In genomic region chr18:74778191-74778847, GRCh38 we compare ENCODE assay signal across 20 cellular contexts.
DNase-seq lines count a peak whose midpoint lies in the region; ATAC-seq and TF ChIP-seq lines count a peak whose summit lies in the region.
"Had no signal": no experiment of that assay in that cellular context is flagged by ENCODE, and none has a peak within 500 bp of the region (broad histone marks: within the 10 kb centered on the region; RNA-seq: fewer than 3 reads in every experiment).

No MANE protein-coding gene starts in this region.

- H3K27ac ChIP-seq in GM23248: peak overlapping the region; percentile 34; the same call in 1 of the 2 replicates
- no peak overlapping the region for H3K27ac ChIP-seq in RWPE2 (ENCODE audit: poor library complexity, severe bottlenecking)
- H3K27ac ChIP-seq in lower lobe of right lung: no peak overlapping the region
- no peak overlapping the region for H3K27ac ChIP-seq in Karpas-422 (ENCODE audit: low read length)
- H3K27ac ChIP-seq: stomach had no signal

- intact Hi-C loops in lower lobe of right lung (cut with DNase I): no loop called here

- in situ Hi-C loops in GM23248 (cut with MboI): no loop called here

- H3K9ac ChIP-seq in GM23248 (no peak overlapping the region), Karpas-422 (ENCODE audit: low read length) (no peak overlapping the region)

- no peaks in the 10 kb centered on the region for H3K27me3 Mint-ChIP-seq in effector memory CD8-positive, alpha-beta T cell
- H3K27me3 Mint-ChIP-seq: activated CD4-positive, alpha-beta T cell treated with anti-CD3 and anti-CD28 coated beads for 36 hours; progenitor cell of endocrine pancreas had no signal

- H3K4me3 Mint-ChIP-seq in effector memory CD8-positive, alpha-beta T cell: no peak overlapping the region
- H3K4me3 Mint-ChIP-seq: activated CD4-positive, alpha-beta T cell treated with anti-CD3 and anti-CD28 coated beads for 36 hours; mesothelial cell of epicardium; neural crest cell had no signal

- no peaks in the 10 kb centered on the region for H3K9me3 Mint-ChIP-seq in effector memory CD8-positive, alpha-beta T cell
- H3K9me3 Mint-ChIP-seq: mesothelial cell of epicardium, neural crest cell had no signal

- no peaks in the 10 kb centered on the region for H3K79me2 ChIP-seq in GM23248 (ENCODE audit: insufficient read depth)
- no peaks in the 10 kb centered on the region for H3K79me2 ChIP-seq in Karpas-422 (ENCODE audit: low read length)

- no peak overlapping the region for H3K4me3 ChIP-seq in GM23248
- H3K4me3 ChIP-seq in RWPE2 (ENCODE audit: severe bottlenecking): no peak overlapping the region
- no peak overlapping the region for H3K4me3 ChIP-seq in lower lobe of right lung
- no peak overlapping the region for H3K4me3 ChIP-seq in Karpas-422 (ENCODE audit: low read length)
- H3K4me3 ChIP-seq: stomach had no signal

- H3K36me3 Mint-ChIP-seq in effector memory CD8-positive, alpha-beta T cell (ENCODE audit: insufficient read depth): no peaks in the 10 kb centered on the region
- H3K36me3 Mint-ChIP-seq: mesothelial cell of epicardium had no signal

- H4K20me1 ChIP-seq in GM23248 (ENCODE audit: insufficient read depth) (no peaks in the 10 kb centered on the region), Karpas-422 (ENCODE audit: insufficient read depth, low read depth, low read length) (no peaks in the 10 kb centered on the region)

- TF ChIP-seq CTCF in RWPE2 (IDR thresholded peaks at IDR 0.05; ENCODE audit: poor library complexity, severe bottlenecking) (no peak), lower lobe of right lung (IDR thresholded peaks at IDR 0.05) (no peak)

- WGBS in GM23248 (ENCODE audit: low coverage in 1 of 2, low lambda C conversion rate in 2 of 2, missing lambda C conversion rate in 2 of 2), 2 experiments: 85 to 93% methylated on average over 6 of the region's 6 CpGs

- no peaks in the 10 kb centered on the region for H3K36me3 ChIP-seq in GM23248 (ENCODE audit: low read depth)
- no peaks in the 10 kb centered on the region for H3K36me3 ChIP-seq in RWPE2 (ENCODE audit: low read depth)
- no peaks in the 10 kb centered on the region for H3K36me3 ChIP-seq in lower lobe of right lung
- H3K36me3 ChIP-seq in Karpas-422 (ENCODE audit: insufficient read depth, low read length): no peaks in the 10 kb centered on the region
- H3K36me3 ChIP-seq: BE2C had no signal

- no peaks in the 10 kb centered on the region for H3K27me3 ChIP-seq in GM23248 (replicated peaks; ENCODE audit: insufficient read depth)
- no peaks in the 10 kb centered on the region for H3K27me3 ChIP-seq in RWPE2 (ENCODE audit: insufficient read depth, poor library complexity, severe bottlenecking)
- no peaks in the 10 kb centered on the region for H3K27me3 ChIP-seq in lower lobe of right lung (ENCODE audit: low read depth)
- no peaks in the 10 kb centered on the region for H3K27me3 ChIP-seq in Karpas-422 (ENCODE audit: low read length)
- H3K27me3 ChIP-seq: BE2C, stomach had no signal

- H3K9me3 ChIP-seq in GM23248 (ENCODE audit: low read depth) (no peaks in the 10 kb centered on the region), RWPE2 (ENCODE audit: severe bottlenecking) (no peaks in the 10 kb centered on the region), lower lobe of right lung (no peaks in the 10 kb centered on the region), Karpas-422 (ENCODE audit: low read length) (no peaks in the 10 kb centered on the region)
- H3K9me3 ChIP-seq: BE2C, stomach had no signal

- H3F3A ChIP-seq in GM23248 (ENCODE audit: insufficient read depth): peaks cover 21% of the 10 kb centered on the region; the same call in 1 of the 2 replicates

- peaks cover 1 to 4% of the 10 kb centered on the region in 2 donors for H3K4me1 Mint-ChIP-seq in effector memory CD8-positive, alpha-beta T cell (ENCODE audit: low read depth in 2 of 2)
- H3K4me1 Mint-ChIP-seq: activated CD4-positive, alpha-beta T cell treated with anti-CD3 and anti-CD28 coated beads for 36 hours; neural crest cell had no signal

- peak; percentile 53 for DNase-seq in GM23248
- DNase-seq in RWPE2 (ENCODE audit: low spot score): no peak
- peak; percentile 16 for DNase-seq in dedifferentiated amniotic fluid mesenchymal stem cell (ENCODE audit: extremely low spot score)
- no peak for DNase-seq in lower lobe of right lung
- DNase-seq in NCI-H446 treated with DMSO at 0.1 percent for 48 hours (lab: John Stamatoyannopoulos, UW): no peak
- no peak for DNase-seq in effector CD8-positive, alpha-beta T cell (lab: John Stamatoyannopoulos, UW)
- DNase-seq in effector memory CD8-positive, alpha-beta T cell: no peak
- DNase-seq in Karpas-422: no peak
- DNase-seq: activated CD4-positive, alpha-beta T cell treated with anti-CD3 and anti-CD28 coated beads for 36 hours; BE2C; foreskin melanocyte; GOT3; NCI-H1417 treated with DMSO at 0.1 percent for 48 hours; NCI-H2171 treated with DMSO at 0.1 percent for 48 hours; small intestine; stimulated activated CD4-positive, alpha-beta T cell treated with anti-CD3 and anti-CD28 coated beads, Interleukin-4, amount 100 ng/mL, for 1 hour; stomach had no signal

- ATAC-seq in RWPE2 (ENCODE audit: low read depth) (peak; percentile 51; the same call in 2 of the 3 replicates), lower lobe of right lung (peak; percentile 80 to 91)
- no peak for ATAC-seq in effector memory CD8-positive, alpha-beta T cell (replicated peaks)
- ATAC-seq: activated CD4-positive, alpha-beta T cell treated with anti-CD3 and anti-CD28 coated beads for 36 hours had no signal

- H2AFZ ChIP-seq in GM23248: no peak overlapping the region
- no peak overlapping the region for H2AFZ ChIP-seq in Karpas-422 (ENCODE audit: low read length)

- H3K9me2 ChIP-seq in GM23248 (ENCODE audit: insufficient read depth): no peaks in the 10 kb centered on the region
- H3K9me2 ChIP-seq in Karpas-422 (replicated peaks; ENCODE audit: insufficient read depth, low read length): no peaks in the 10 kb centered on the region

- H3K4me1 ChIP-seq in GM23248 (ENCODE audit: insufficient read depth) (peaks cover 17% of the 10 kb centered on the region), RWPE2 (ENCODE audit: insufficient read depth, poor library complexity, severe bottlenecking) (no peaks in the 10 kb centered on the region), lower lobe of right lung (no peaks in the 10 kb centered on the region), Karpas-422 (ENCODE audit: low read length) (no peaks in the 10 kb centered on the region)
- H3K4me1 ChIP-seq: BE2C, stomach had no signal

- H3K4me2 ChIP-seq in GM23248 (ENCODE audit: unreplicated experiment): peak overlapping the region; percentile 7
- H3K4me2 ChIP-seq in Karpas-422 (ENCODE audit: low read depth, low read length, poor library complexity, severe bottlenecking): no peak overlapping the region

- H3K27ac Mint-ChIP-seq in effector memory CD8-positive, alpha-beta T cell: peak overlapping the region in 1 of 2 donors; percentile 68
- H3K27ac Mint-ChIP-seq: activated CD4-positive, alpha-beta T cell treated with anti-CD3 and anti-CD28 coated beads for 36 hours; mesothelial cell of epicardium; progenitor cell of endocrine pancreas had no signal

Comparison
In these comparisons a context has a peak if more than half of its experiments do, and no peak if none do; other contexts are left out.
1. DNase-seq: peak in GM23248 (single experiment) and dedifferentiated amniotic fluid mesenchymal stem cell (single experiment); none in RWPE2 (single experiment), lower lobe of right lung (single experiment), NCI-H446 treated with DMSO at 0.1 percent for 48 hours (single experiment), effector CD8-positive, alpha-beta T cell (single experiment), effector memory CD8-positive, alpha-beta T cell (0 of 3) and Karpas-422 (single experiment).